In genomic region chr11:57597971-57598830, GRCh38 we compare ENCODE assay signal across 10 cellular contexts. TPM values are rescaled to one million over a fixed set of nuclear protein-coding genes. Genes with fewer than 3 reads are reported as not detected.
DNase-seq lines count a peak whose midpoint lies in the region; ATAC-seq and TF ChIP-seq lines count a peak whose summit lies in the region.
"Had no signal": no experiment of that assay in that cellular context is flagged by ENCODE, and none has a peak within 500 bp of the region (broad histone marks: within the 10 kb centered on the region; RNA-seq: fewer than 3 reads in every experiment).

No MANE protein-coding gene starts in this region.

- H3K36me3 Mint-ChIP-seq in nephron (ENCODE audit: low read depth), result peaks cover 18% of the 10 kb centered on the region
- no peaks in the 10 kb centered on the region for H3K36me3 Mint-ChIP-seq in activated CD4-positive, alpha-beta memory T cell treated with anti-CD3 and anti-CD28 coated beads for 36 hours

- no peaks in the 10 kb centered on the region for H3K9me3 Mint-ChIP-seq in nephron
- H3K9me3 Mint-ChIP-seq in activated CD4-positive, alpha-beta memory T cell treated with anti-CD3 and anti-CD28 coated beads for 36 hours, result no peaks in the 10 kb centered on the region
- H3K9me3 Mint-ChIP-seq: activated B cell treated with CpG ODN at 0.5 μM for 24 hours; stimulated activated naive CD8-positive, alpha-beta T cell treated with anti-CD3 and anti-CD28 coated beads, Interleukin-15, Interleukin-2, amounts not matched to agents 100 ng/mL and 50 ng/mL, for 24 hours had no signal

- DNase-seq in AG04449 (ENCODE audit: low read depth, low spot score) (no peak), NT2/D1 (ENCODE audit: low read depth, low spot score) (peak; percentile 77), fibroblast of the conjunctiva (ENCODE audit: low read depth) (peak; percentile 65), NCI-H1048 (lab: John Stamatoyannopoulos, UW) (no peak)
- DNase-seq in activated CD4-positive, alpha-beta memory T cell treated with anti-CD3 and anti-CD28 coated beads for 36 hours, result no peak
- DNase-seq: activated B cell treated with CpG ODN at 0.5 μM for 24 hours had no signal

- H3K4me3 ChIP-seq in AG04449 (ENCODE audit: low read depth, low read length) (peak overlapping the region; percentile 47), NT2/D1 (ENCODE audit: insufficient read length, low read depth) (peak overlapping the region; percentile 52)

- TF ChIP-seq CTCF in AG04449 (IDR thresholded peaks at IDR 0.05; ENCODE audit: insufficient read depth, low read length, missing control alignments) (no peak), nephron (IDR thresholded peaks at IDR 0.05; ENCODE audit: unreplicated experiment in 3 of 3) (no peak)

- H3K36me3 ChIP-seq in NT2/D1 (ENCODE audit: insufficient read depth, insufficient read length, low read length), result no peaks in the 10 kb centered on the region

- ATAC-seq in HG03025 (IDR thresholded peaks at IDR 0.05; ENCODE audit: low FRiP score, unreplicated experiment) (no peak), GM19395 (IDR thresholded peaks at IDR 0.05; ENCODE audit: unreplicated experiment) (no peak)

- CTCF ChIA-PET in AG04449 (lab: Yijun Ruan, JAX), result interaction anchor here (0.9 to 1.8 kb wide), 4 partner anchors 30 to 140 kb away, joined by 4 to 6 read pairs (median 4); partner anchors contain the start of gene UBE2L6
- CTCF ChIA-PET in activated CD4-positive, alpha-beta memory T cell treated with anti-CD3 and anti-CD28 coated beads for 36 hours (lab: Charles Lee), result interaction anchor here (2.1 kb wide), 1 partner anchor 46 kb away, joined by 6 read pairs; no protein-coding TSS in a partner anchor

- peaks cover 3% of the 10 kb centered on the region for H3K4me1 ChIP-seq in NT2/D1 (ENCODE audit: insufficient read depth, insufficient read length)

- intact Hi-C loops in activated CD4-positive, alpha-beta memory T cell treated with anti-CD3 and anti-CD28 coated beads for 36 hours (cut with micrococcal nuclease), result no loop called here

- H3K4me1 Mint-ChIP-seq in nephron, result peaks cover 27% of the 10 kb centered on the region
- no peaks in the 10 kb centered on the region for H3K4me1 Mint-ChIP-seq in activated CD4-positive, alpha-beta memory T cell treated with anti-CD3 and anti-CD28 coated beads for 36 hours (ENCODE audit: low read depth)
- H3K4me1 Mint-ChIP-seq: activated B cell treated with CpG ODN at 0.5 μM for 24 hours had no signal

- no peaks in the 10 kb centered on the region for H3K27me3 Mint-ChIP-seq in nephron (ENCODE audit: low read depth)
- peaks cover 37% of the 10 kb centered on the region for H3K27me3 Mint-ChIP-seq in activated CD4-positive, alpha-beta memory T cell treated with anti-CD3 and anti-CD28 coated beads for 36 hours

- H3K27me3 ChIP-seq in NT2/D1 (ENCODE audit: insufficient read depth, insufficient read length), result no peaks in the 10 kb centered on the region

- no peaks in the 10 kb centered on the region for H3K9me3 ChIP-seq in NT2/D1 (ENCODE audit: insufficient read depth, low read length)

- POLR2A ChIA-PET in AG04449 (lab: Yijun Ruan, JAX), result no interaction called here
- POLR2A ChIA-PET in activated CD4-positive, alpha-beta memory T cell treated with anti-CD3 and anti-CD28 coated beads for 36 hours (lab: Charles Lee), result no interaction called here

- peak overlapping the region; percentile 64 to 90 (median 77) for H3K27ac Mint-ChIP-seq in nephron
- no peak overlapping the region for H3K27ac Mint-ChIP-seq in activated CD4-positive, alpha-beta memory T cell treated with anti-CD3 and anti-CD28 coated beads for 36 hours
- H3K27ac Mint-ChIP-seq: activated B cell treated with CpG ODN at 0.5 μM for 24 hours; stimulated activated naive CD8-positive, alpha-beta T cell treated with anti-CD3 and anti-CD28 coated beads, Interleukin-15, Interleukin-2, amounts not matched to agents 100 ng/mL and 50 ng/mL, for 24 hours had no signal

- H3K9ac ChIP-seq in NT2/D1 (ENCODE audit: insufficient read length, low read depth), result peak overlapping the region; percentile 34

- peak overlapping the region; percentile 79 to 91 (median 82) for H3K4me3 Mint-ChIP-seq in nephron
- no peak overlapping the region for H3K4me3 Mint-ChIP-seq in activated CD4-positive, alpha-beta memory T cell treated with anti-CD3 and anti-CD28 coated beads for 36 hours
- H3K4me3 Mint-ChIP-seq: activated B cell treated with CpG ODN at 0.5 μM for 24 hours; stimulated activated naive CD8-positive, alpha-beta T cell treated with anti-CD3 and anti-CD28 coated beads, Interleukin-15, Interleukin-2, amounts not matched to agents 100 ng/mL and 50 ng/mL, for 24 hours had no signal

RNA-seq across cellular contexts. Expression of gene SERPING1, which starts 0.7 kb away (rescaled TPM):
- under 1 TPM in 1 of 2 experiments, not detected in 1; 0.43 TPM for total RNA-seq in activated CD4-positive, alpha-beta memory T cell treated with anti-CD3 and anti-CD28 coated beads for 36 hours
- total RNA-seq: activated B cell treated with CpG ODN at 0.5 μM for 24 hours had no signal

RNA-seq across cellular contexts. Expression of gene UBE2L6, which starts 30.7 kb away (rescaled TPM):
- 100 to 1,000 TPM; 152 to 162 TPM for total RNA-seq in activated CD4-positive, alpha-beta memory T cell treated with anti-CD3 and anti-CD28 coated beads for 36 hours

RNA-seq across cellular contexts. Expression of gene YPEL4, which starts 51.5 kb away (rescaled TPM):
- under 1 TPM; 0.43 to 0.73 TPM for total RNA-seq in activated CD4-positive, alpha-beta memory T cell treated with anti-CD3 and anti-CD28 coated beads for 36 hours
- total RNA-seq: activated B cell treated with CpG ODN at 0.5 μM for 24 hours had no signal

RNA-seq across cellular contexts. Expression of gene CLP1, which starts 59.4 kb away (rescaled TPM):
- 10 to 100 TPM; 13.9 to 15.2 TPM for total RNA-seq in activated CD4-positive, alpha-beta memory T cell treated with anti-CD3 and anti-CD28 coated beads for 36 hours

Comparison
In these comparisons a context has a peak if more than half of its experiments do, and no peak if none do; other contexts are left out.
1. DNase-seq: peak in NT2/D1 (single experiment) and fibroblast of the conjunctiva (single experiment); none in AG04449 (single experiment), activated CD4-positive, alpha-beta memory T cell treated with anti-CD3 and anti-CD28 coated beads for 36 hours (single experiment) and NCI-H1048 (single experiment).